In the genomic region with DNA sequence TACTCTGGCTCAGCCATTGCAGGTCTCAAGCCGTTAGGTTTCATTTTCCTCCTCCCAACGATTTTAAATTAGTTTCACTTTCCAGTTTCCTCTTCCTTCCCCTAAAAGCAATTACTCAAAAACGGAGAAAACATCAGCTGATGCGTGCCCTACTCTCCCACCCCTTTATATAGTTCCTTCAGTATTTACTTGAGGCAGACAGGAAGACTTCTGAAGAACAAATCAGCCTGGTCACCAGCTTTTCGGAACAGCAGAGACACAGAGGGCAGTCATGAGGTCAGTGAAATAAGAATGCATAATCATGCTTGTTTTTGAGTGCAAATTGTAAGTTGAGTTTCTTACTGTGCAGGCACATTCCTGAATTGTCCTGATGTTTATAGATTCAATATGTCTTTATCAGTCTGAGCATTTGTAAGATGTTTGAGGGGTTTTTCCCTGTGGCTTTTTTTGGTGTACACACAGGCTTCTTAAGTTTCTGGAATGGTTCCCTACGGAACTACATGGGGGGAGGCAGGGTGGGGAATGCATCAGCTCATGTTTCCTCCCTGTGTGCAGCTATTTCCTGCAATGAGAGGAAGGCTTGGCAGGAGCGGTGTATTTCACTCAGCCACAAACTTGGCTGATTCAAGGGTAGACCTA, we compare ENCODE assay signal across 8 cellular contexts. TPM values are rescaled to one million over a fixed set of nuclear protein-coding genes. Genes with fewer than 3 reads are reported as not detected.
DNase-seq lines count a peak whose midpoint lies in the region; ATAC-seq and TF ChIP-seq lines count a peak whose summit lies in the region.

Gene IFIT3 (plus strand): TSS at position 195 of the 639 bp plus-strand sequence. CDS start 77 bp downstream, at position 272.

- H3K27ac ChIP-seq in iPS-18a (ENCODE audit: low read length) = peak within 1 kb of the TSS; percentile 24

- H3K36me3 ChIP-seq in iPS-18a (ENCODE audit: control insufficient read depth, low read depth, low read length) = no peaks in the 10 kb centered on the region

- peaks cover 27% of the 10 kb centered on the region for H3K4me1 ChIP-seq in iPS-18a (ENCODE audit: control insufficient read depth, low read depth, low read length)

- no peaks in the 10 kb centered on the region for H3K27me3 ChIP-seq in iPS-18a (ENCODE audit: control insufficient read depth, insufficient read depth, low read length)

- DNase-seq in Caki2 (ENCODE audit: low read depth) (peak; percentile 76), OCI-M1 (lab: John Stamatoyannopoulos, UW) (peak; percentile 96), T47D (ENCODE audit: low read depth in 1 of 2, low spot score in 1 of 2) (peak; percentile 15 to 54), retinal pigment epithelial cell (ENCODE audit: low read depth) (no peak)
- DNase-seq in stimulated activated CD4-positive, alpha-beta T cell treated with anti-CD3 and anti-CD28 coated beads, Interleukin-2, amount 100 ng/mL, for 48 hours = no peak

- in situ Hi-C loops in Caki2 (cut with HindIII; ENCODE audit: low pct_unique_long_range_greater_than_20kb, low sequenced_read_pairs) (no loop called here), T47D (cut with HindIII; ENCODE audit: low pct_unique_long_range_greater_than_20kb, low sequenced_read_pairs) (no loop called here)

- no peak within 1 kb of the TSS for H3K4me3 ChIP-seq in iPS-18a (ENCODE audit: low read length)
- peak within 1 kb of the TSS; percentile 44 for H3K4me3 ChIP-seq in retinal pigment epithelial cell (ENCODE audit: low read length)

- peak; percentile 30 for ATAC-seq in GM21786 (IDR thresholded peaks at IDR 0.05; ENCODE audit: unreplicated experiment)
- ATAC-seq in HG02870 (IDR thresholded peaks at IDR 0.05; ENCODE audit: unreplicated experiment) = no peak

- H3K9me3 ChIP-seq in iPS-18a (ENCODE audit: control insufficient read depth, low read depth, low read length) = no peaks in the 10 kb centered on the region

- H3K9ac ChIP-seq in iPS-18a (ENCODE audit: low read length) = no peak within 1 kb of the TSS

- TF ChIP-seq CTCF in retinal pigment epithelial cell (conservative IDR thresholded peaks at IDR 0.05; ENCODE audit: low read depth, low read length) = no peak

RNA-seq across cellular contexts. Expression of gene IFIT3, which starts in this region (rescaled TPM):
- total RNA-seq in Caki2 (2014; rRNA removed; shearing (Covaris generic); ENCODE audit: low replicate concordance) = 11.3 and 12.4 TPM in 2 replicates

Comparison
In these comparisons a context has a peak if more than half of its experiments do, and no peak if none do; other contexts are left out.
1. DNase-seq: peak in Caki2 (single experiment), OCI-M1 (single experiment) and T47D (2 of 2); none in retinal pigment epithelial cell (single experiment) and stimulated activated CD4-positive, alpha-beta T cell treated with anti-CD3 and anti-CD28 coated beads, Interleukin-2, amount 100 ng/mL, for 48 hours (0 of 2).